Comparison of ENCODE assay signal across 29 cellular contexts in the genomic region with DNA sequence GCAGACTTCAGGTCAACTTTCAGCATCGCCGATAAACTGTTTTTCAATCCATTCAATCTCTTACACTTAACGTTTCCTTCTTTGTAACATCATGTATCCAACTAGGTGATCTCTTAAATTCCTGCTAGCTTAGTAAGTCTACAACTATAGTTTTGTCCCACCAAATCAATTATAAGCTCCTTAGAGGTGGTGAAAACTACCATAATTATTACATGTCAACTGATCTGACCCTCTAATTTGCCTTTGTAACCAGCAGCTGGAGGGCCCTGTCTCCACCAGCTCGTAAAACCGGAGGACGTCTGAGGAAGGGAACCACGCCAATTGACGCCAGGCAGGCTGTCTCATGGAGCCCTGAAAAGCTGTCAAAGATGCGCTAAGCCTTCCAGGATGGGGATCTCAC.
"Had no signal": no experiment of that assay in that cellular context is flagged by ENCODE, and none has a peak within 500 bp of the region (broad histone marks: within the 10 kb centered on the region; RNA-seq: fewer than 3 reads in every experiment).

No MANE protein-coding gene starts in this region.

- ATAC-seq: activated CD4-positive, alpha-beta T cell treated with anti-CD3 and anti-CD28 coated beads for 36 hours; activated CD8-positive, alpha-beta memory T cell treated with anti-CD3 and anti-CD28 coated beads, Interleukin-2, amount 10 ng/mL, durations not matched to agents 7 days and 5 days; activated CD8-positive, alpha-beta T cell treated with anti-CD3 and anti-CD28 coated beads, Interleukin-2, amount 10 ng/mL, durations not matched to agents 7 days and 5 days; activated naive CD8-positive, alpha-beta T cell treated with anti-CD3 and anti-CD28 coated beads, Interleukin-2, amount 50 U/mL, for 24 hours; body of pancreas; effector memory CD8-positive, alpha-beta T cell; foreskin keratinocyte; gastrocnemius medialis; heart left ventricle had no signal

- H3K9me3 ChIP-seq: adrenal gland, body of pancreas, esophagus muscularis mucosa, gastrocnemius medialis, heart left ventricle had no signal

- H3K4me1 ChIP-seq: adrenal gland, body of pancreas, foreskin keratinocyte, gastrocnemius medialis, heart left ventricle had no signal

- H3K27ac ChIP-seq: adrenal gland, body of pancreas, esophagus muscularis mucosa, foreskin keratinocyte, gastrocnemius medialis, heart left ventricle had no signal

- H3K4me3 ChIP-seq: adrenal gland, body of pancreas, esophagus muscularis mucosa, gastrocnemius medialis, heart left ventricle had no signal

- DNase-seq: activated CD4-positive, alpha-beta memory T cell treated with anti-CD3 and anti-CD28 coated beads for 36 hours; activated CD4-positive, alpha-beta T cell treated with anti-CD3 and anti-CD28 coated beads for 36 hours; activated CD4-positive, alpha-beta T cell treated with anti-CD3 and anti-CD28 coated beads, Interleukin-2, amount 10 ng/mL, durations not matched to agents 24 days and 14 days; activated CD4-positive, CD25-positive, alpha-beta regulatory T cell; activated CD4-positive, CD25-positive, alpha-beta regulatory T cell treated with anti-CD3 and anti-CD28 coated beads, Interleukin-2, amount 50 U/mL, for 72 hours; activated CD8-positive, alpha-beta memory T cell treated with anti-CD3 and anti-CD28 coated beads, Interleukin-2, amount 10 ng/mL, durations not matched to agents 7 days and 5 days; activated CD8-positive, alpha-beta memory T cell treated with anti-CD3 and anti-CD28 coated beads, Interleukin-2, amount 50 U/mL, for 4 hours; activated CD8-positive, alpha-beta T cell treated with anti-CD3 and anti-CD28 coated beads, Interleukin-2, amount 10 ng/mL, durations not matched to agents 7 days and 5 days; activated effector memory CD4-positive, alpha-beta T cell treated with anti-CD3 and anti-CD28 coated beads, Interleukin-2, amount 50 U/mL, for 16 hours; activated naive CD4-positive, alpha-beta T cell treated with anti-CD3 and anti-CD28 coated beads for 36 hours; activated naive CD8-positive, alpha-beta T cell treated with anti-CD3 and anti-CD28 coated beads for 36 hours; activated naive CD8-positive, alpha-beta T cell treated with anti-CD3 and anti-CD28 coated beads, Interleukin-2, amount 50 U/mL, for 24 hours; activated T-cell treated with anti-CD3 and anti-CD28 coated beads, Interleukin-2, amount 50 U/mL, for 1 hour; activated T-cell treated with anti-CD3 and anti-CD28 coated beads, Interleukin-2, amount 50 U/mL, for 48 hours; adrenal gland; amygdala; aorta; body of pancreas; caudate nucleus; cortex of kidney; dermis blood vessel endothelial cell; effector CD4-positive, alpha-beta T cell; effector memory CD8-positive, alpha-beta T cell; erythroblast; foreskin keratinocyte; gastrocnemius medialis; glutamatergic neuron; heart left ventricle had no signal

- H3K27me3 ChIP-seq: adrenal gland, body of pancreas, esophagus muscularis mucosa, foreskin keratinocyte, gastrocnemius medialis, heart left ventricle had no signal
